1 cellular context compared by ENCODE assay signal in the genomic region with DNA sequence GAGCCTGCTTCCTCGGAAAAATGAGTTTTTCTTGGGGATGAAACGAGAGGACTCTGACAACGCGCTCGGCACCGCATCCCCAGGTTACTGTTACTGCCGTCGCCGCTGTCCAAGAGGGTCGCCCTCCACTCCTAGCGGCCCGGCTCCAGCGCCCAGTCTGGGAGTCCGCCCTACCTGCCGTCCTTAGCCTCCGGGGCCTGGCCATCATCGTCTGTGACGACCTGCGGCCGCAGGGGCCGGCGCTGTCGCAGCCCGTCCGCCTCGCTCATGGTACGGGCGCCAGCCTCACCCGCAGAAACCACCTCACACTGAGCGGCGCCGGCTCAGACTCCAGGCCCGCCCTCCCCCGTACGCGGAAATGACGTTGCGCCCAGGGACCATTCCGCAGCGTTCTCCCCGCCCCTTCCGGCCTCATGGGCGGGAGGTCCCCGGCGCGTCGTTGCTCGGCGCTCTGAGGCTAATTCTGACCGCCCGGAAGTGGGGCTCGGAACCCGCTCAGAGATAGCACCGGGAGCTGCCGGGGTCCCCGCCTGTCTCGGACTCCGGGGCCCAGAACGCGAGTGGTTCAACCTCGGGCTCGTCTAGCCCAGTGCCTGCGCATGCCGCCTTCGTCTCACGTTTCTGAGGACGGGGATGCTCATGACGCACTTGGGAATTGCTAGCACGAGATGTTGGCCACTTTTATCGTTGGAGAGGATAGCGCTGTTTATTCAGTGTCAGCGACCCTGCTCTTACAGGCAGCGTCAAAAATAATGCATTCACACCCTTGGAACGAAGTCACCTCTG.
TF ChIP-seq lines count a peak whose summit lies in the region.

A gene with protein sequence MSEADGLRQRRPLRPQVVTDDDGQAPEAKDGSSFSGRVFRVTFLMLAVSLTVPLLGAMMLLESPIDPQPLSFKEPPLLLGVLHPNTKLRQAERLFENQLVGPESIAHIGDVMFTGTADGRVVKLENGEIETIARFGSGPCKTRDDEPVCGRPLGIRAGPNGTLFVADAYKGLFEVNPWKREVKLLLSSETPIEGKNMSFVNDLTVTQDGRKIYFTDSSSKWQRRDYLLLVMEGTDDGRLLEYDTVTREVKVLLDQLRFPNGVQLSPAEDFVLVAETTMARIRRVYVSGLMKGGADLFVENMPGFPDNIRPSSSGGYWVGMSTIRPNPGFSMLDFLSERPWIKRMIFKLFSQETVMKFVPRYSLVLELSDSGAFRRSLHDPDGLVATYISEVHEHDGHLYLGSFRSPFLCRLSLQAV (minus strand): TSS at position 332 of the 786 bp plus-strand sequence. CDS start 63 bp downstream, at position 269.

TF ChIP-seq in GM12878, 131 proteins besides CTCF, POLR2A, EP300 and RAD21 (continued from another document and continues in another):
- TF ChIP-seq, protein P1, sequence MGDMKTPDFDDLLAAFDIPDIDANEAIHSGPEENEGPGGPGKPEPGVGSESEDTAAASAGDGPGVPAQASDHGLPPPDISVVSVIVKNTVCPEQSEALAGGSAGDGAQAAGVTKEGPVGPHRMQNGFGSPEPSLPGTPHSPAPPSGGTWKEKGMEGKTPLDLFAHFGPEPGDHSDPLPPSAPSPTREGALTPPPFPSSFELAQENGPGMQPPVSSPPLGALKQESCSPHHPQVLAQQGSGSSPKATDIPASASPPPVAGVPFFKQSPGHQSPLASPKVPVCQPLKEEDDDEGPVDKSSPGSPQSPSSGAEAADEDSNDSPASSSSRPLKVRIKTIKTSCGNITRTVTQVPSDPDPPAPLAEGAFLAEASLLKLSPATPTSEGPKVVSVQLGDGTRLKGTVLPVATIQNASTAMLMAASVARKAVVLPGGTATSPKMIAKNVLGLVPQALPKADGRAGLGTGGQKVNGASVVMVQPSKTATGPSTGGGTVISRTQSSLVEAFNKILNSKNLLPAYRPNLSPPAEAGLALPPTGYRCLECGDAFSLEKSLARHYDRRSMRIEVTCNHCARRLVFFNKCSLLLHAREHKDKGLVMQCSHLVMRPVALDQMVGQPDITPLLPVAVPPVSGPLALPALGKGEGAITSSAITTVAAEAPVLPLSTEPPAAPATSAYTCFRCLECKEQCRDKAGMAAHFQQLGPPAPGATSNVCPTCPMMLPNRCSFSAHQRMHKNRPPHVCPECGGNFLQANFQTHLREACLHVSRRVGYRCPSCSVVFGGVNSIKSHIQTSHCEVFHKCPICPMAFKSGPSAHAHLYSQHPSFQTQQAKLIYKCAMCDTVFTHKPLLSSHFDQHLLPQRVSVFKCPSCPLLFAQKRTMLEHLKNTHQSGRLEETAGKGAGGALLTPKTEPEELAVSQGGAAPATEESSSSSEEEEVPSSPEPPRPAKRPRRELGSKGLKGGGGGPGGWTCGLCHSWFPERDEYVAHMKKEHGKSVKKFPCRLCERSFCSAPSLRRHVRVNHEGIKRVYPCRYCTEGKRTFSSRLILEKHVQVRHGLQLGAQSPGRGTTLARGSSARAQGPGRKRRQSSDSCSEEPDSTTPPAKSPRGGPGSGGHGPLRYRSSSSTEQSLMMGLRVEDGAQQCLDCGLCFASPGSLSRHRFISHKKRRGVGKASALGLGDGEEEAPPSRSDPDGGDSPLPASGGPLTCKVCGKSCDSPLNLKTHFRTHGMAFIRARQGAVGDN (IDR thresholded peaks at IDR 0.05) = peak; percentile 80
- TF ChIP-seq FOXM1 (IDR thresholded peaks at IDR 0.05; ENCODE audit: low read depth, low read length) = no peak
- peak; percentile 83 for TF ChIP-seq MXI1 (IDR thresholded peaks at IDR 0.05; ENCODE audit: low read depth, low read length)
- no peak for TF ChIP-seq TCF12 (IDR thresholded peaks at IDR 0.05; ENCODE audit: low read depth, low read length)
- TF ChIP-seq, protein P2, sequence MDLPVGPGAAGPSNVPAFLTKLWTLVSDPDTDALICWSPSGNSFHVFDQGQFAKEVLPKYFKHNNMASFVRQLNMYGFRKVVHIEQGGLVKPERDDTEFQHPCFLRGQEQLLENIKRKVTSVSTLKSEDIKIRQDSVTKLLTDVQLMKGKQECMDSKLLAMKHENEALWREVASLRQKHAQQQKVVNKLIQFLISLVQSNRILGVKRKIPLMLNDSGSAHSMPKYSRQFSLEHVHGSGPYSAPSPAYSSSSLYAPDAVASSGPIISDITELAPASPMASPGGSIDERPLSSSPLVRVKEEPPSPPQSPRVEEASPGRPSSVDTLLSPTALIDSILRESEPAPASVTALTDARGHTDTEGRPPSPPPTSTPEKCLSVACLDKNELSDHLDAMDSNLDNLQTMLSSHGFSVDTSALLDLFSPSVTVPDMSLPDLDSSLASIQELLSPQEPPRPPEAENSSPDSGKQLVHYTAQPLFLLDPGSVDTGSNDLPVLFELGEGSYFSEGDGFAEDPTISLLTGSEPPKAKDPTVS (IDR thresholded peaks at IDR 0.05; ENCODE audit: low read depth, low read length) = 0 out of 2 replicates have a peak, but pooled peaks have one; percentile 48
- TF ChIP-seq, protein P3, sequence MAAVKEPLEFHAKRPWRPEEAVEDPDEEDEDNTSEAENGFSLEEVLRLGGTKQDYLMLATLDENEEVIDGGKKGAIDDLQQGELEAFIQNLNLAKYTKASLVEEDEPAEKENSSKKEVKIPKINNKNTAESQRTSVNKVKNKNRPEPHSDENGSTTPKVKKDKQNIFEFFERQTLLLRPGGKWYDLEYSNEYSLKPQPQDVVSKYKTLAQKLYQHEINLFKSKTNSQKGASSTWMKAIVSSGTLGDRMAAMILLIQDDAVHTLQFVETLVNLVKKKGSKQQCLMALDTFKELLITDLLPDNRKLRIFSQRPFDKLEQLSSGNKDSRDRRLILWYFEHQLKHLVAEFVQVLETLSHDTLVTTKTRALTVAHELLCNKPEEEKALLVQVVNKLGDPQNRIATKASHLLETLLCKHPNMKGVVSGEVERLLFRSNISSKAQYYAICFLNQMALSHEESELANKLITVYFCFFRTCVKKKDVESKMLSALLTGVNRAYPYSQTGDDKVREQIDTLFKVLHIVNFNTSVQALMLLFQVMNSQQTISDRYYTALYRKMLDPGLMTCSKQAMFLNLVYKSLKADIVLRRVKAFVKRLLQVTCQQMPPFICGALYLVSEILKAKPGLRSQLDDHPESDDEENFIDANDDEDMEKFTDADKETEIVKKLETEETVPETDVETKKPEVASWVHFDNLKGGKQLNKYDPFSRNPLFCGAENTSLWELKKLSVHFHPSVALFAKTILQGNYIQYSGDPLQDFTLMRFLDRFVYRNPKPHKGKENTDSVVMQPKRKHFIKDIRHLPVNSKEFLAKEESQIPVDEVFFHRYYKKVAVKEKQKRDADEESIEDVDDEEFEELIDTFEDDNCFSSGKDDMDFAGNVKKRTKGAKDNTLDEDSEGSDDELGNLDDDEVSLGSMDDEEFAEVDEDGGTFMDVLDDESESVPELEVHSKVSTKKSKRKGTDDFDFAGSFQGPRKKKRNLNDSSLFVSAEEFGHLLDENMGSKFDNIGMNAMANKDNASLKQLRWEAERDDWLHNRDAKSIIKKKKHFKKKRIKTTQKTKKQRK (IDR thresholded peaks at IDR 0.05; ENCODE audit: low read depth, low read length) = no peak
- TF ChIP-seq, protein P4, sequence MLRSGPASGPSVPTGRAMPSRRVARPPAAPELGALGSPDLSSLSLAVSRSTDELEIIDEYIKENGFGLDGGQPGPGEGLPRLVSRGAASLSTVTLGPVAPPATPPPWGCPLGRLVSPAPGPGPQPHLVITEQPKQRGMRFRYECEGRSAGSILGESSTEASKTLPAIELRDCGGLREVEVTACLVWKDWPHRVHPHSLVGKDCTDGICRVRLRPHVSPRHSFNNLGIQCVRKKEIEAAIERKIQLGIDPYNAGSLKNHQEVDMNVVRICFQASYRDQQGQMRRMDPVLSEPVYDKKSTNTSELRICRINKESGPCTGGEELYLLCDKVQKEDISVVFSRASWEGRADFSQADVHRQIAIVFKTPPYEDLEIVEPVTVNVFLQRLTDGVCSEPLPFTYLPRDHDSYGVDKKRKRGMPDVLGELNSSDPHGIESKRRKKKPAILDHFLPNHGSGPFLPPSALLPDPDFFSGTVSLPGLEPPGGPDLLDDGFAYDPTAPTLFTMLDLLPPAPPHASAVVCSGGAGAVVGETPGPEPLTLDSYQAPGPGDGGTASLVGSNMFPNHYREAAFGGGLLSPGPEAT (IDR thresholded peaks at IDR 0.05; ENCODE audit: low read depth) = peak; percentile 46; the same call in 1 of the 2 replicates
- TF ChIP-seq RELA (IDR thresholded peaks at IDR 0.05; ENCODE audit: borderline replicate concordance, partially characterized antibody) = no peak
- no peak for TF ChIP-seq HDGF (IDR thresholded peaks at IDR 0.05)
- no peak; the same call in 1 of the 2 replicates for TF ChIP-seq TCF7 (IDR thresholded peaks at IDR 0.05; ENCODE audit: borderline replicate concordance)
- TF ChIP-seq MEF2B (IDR thresholded peaks at IDR 0.05; ENCODE audit: partially characterized antibody, poor library complexity, severe bottlenecking) = no peak
- TF ChIP-seq SUPT20H (IDR thresholded peaks at IDR 0.05; ENCODE audit: borderline replicate concordance, control insufficient read depth, low read depth, low read length) = no peak
- TF ChIP-seq, protein P5, sequence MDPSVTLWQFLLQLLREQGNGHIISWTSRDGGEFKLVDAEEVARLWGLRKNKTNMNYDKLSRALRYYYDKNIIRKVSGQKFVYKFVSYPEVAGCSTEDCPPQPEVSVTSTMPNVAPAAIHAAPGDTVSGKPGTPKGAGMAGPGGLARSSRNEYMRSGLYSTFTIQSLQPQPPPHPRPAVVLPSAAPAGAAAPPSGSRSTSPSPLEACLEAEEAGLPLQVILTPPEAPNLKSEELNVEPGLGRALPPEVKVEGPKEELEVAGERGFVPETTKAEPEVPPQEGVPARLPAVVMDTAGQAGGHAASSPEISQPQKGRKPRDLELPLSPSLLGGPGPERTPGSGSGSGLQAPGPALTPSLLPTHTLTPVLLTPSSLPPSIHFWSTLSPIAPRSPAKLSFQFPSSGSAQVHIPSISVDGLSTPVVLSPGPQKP (IDR thresholded peaks at IDR 0.05; ENCODE audit: low read depth, low read length) = peak; percentile 91
- no peak for TF ChIP-seq PAX8 (IDR thresholded peaks at IDR 0.05)
- no peak for TF ChIP-seq ZNF274 (IDR thresholded peaks at IDR 0.05; ENCODE audit: insufficient read depth, insufficient read length)
- no peak for TF ChIP-seq CBX3 (IDR thresholded peaks at IDR 0.05; ENCODE audit: borderline replicate concordance, low read depth)
- peak; percentile 40 to 46; a peak in 2 of 3 replicates for TF ChIP-seq EGR1 (IDR thresholded peaks at IDR 0.05; ENCODE audit: borderline replicate concordance in 1 of 2, low read depth in 2 of 2, low read length in 2 of 2)
- TF ChIP-seq, protein P6, sequence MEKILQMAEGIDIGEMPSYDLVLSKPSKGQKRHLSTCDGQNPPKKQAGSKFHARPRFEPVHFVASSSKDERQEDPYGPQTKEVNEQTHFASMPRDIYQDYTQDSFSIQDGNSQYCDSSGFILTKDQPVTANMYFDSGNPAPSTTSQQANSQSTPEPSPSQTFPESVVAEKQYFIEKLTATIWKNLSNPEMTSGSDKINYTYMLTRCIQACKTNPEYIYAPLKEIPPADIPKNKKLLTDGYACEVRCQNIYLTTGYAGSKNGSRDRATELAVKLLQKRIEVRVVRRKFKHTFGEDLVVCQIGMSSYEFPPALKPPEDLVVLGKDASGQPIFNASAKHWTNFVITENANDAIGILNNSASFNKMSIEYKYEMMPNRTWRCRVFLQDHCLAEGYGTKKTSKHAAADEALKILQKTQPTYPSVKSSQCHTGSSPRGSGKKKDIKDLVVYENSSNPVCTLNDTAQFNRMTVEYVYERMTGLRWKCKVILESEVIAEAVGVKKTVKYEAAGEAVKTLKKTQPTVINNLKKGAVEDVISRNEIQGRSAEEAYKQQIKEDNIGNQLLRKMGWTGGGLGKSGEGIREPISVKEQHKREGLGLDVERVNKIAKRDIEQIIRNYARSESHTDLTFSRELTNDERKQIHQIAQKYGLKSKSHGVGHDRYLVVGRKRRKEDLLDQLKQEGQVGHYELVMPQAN (conservative IDR thresholded peaks at IDR 0.05) = peak; percentile 45
- TF ChIP-seq YY1 (IDR thresholded peaks at IDR 0.05; ENCODE audit: low read depth, low read length) = no peak; the same call in 1 of the 2 replicates
- 0 out of 2 replicates have a peak, but pooled peaks have one; percentile 62 for TF ChIP-seq CHD1 (IDR thresholded peaks at IDR 0.05; ENCODE audit: low read depth, low read length)
- TF ChIP-seq EZH2 (IDR thresholded peaks at IDR 0.05; ENCODE audit: borderline replicate concordance, control insufficient read depth, low read depth, low read length) = no peak
- TF ChIP-seq GATAD2B (conservative IDR thresholded peaks at IDR 0.05; ENCODE audit: low read depth) = 0 out of 2 replicates have a peak, but pooled peaks have one; percentile 78
- TF ChIP-seq HCFC1 (IDR thresholded peaks at IDR 0.05; ENCODE audit: low read length) = peak; percentile 61
- no peak for TF ChIP-seq NFIC (IDR thresholded peaks at IDR 0.05; ENCODE audit: low read depth, low read length)
- TF ChIP-seq IRF4 (IDR thresholded peaks at IDR 0.05; ENCODE audit: low read depth, low read length) = peak; percentile 4; the same call in 1 of the 2 replicates
- TF ChIP-seq IKZF1 (conservative IDR thresholded peaks at IDR 0.05) = peak; percentile 71
- no peak for TF ChIP-seq TARDBP (IDR thresholded peaks at IDR 0.05; ENCODE audit: borderline replicate concordance)
- no peak for TF ChIP-seq ESRRA (IDR thresholded peaks at IDR 0.05; ENCODE audit: low read length)
- TF ChIP-seq, protein P7, sequence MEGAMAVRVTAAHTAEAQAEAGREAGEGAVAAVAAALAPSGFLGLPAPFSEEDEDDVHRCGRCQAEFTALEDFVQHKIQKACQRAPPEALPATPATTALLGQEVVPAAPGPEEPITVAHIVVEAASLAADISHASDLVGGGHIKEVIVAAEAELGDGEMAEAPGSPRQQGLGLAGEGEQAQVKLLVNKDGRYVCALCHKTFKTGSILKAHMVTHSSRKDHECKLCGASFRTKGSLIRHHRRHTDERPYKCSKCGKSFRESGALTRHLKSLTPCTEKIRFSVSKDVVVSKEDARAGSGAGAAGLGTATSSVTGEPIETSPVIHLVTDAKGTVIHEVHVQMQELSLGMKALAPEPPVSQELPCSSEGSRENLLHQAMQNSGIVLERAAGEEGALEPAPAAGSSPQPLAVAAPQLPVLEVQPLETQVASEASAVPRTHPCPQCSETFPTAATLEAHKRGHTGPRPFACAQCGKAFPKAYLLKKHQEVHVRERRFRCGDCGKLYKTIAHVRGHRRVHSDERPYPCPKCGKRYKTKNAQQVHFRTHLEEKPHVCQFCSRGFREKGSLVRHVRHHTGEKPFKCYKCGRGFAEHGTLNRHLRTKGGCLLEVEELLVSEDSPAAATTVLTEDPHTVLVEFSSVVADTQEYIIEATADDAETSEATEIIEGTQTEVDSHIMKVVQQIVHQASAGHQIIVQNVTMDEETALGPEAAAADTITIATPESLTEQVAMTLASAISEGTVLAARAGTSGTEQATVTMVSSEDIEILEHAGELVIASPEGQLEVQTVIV (IDR thresholded peaks at IDR 0.05; ENCODE audit: borderline replicate concordance, partially characterized antibody) = peak; percentile 67
- TF ChIP-seq NFYA (IDR thresholded peaks at IDR 0.05; ENCODE audit: borderline replicate concordance, low read depth, low read length) = no peak
- no peak for TF ChIP-seq RBBP5 (conservative IDR thresholded peaks at IDR 0.05)
- no peak for TF ChIP-seq ZSCAN29 (IDR thresholded peaks at IDR 0.05)
- peak; percentile 50; the same call in 1 of the 2 replicates for TF ChIP-seq NR2F1 (conservative IDR thresholded peaks at IDR 0.05)
- no peak for TF ChIP-seq BMI1 (IDR thresholded peaks at IDR 0.05; ENCODE audit: borderline replicate concordance)
- peak; percentile 28 to 30; a peak in 2 of 4 replicates for TF ChIP-seq IKZF2 (IDR thresholded peaks at IDR 0.05)
- no peak for TF ChIP-seq WRNIP1 (IDR thresholded peaks at IDR 0.05; ENCODE audit: borderline replicate concordance, low read depth, low read length)
- no peak for TF ChIP-seq ZBED1 (IDR thresholded peaks at IDR 0.05; ENCODE audit: borderline replicate concordance)
- TF ChIP-seq SRF (IDR thresholded peaks at IDR 0.05; ENCODE audit: low read depth in 2 of 2, low read length in 2 of 2) = peak in 1 of 2 experiments; percentile 57; a peak in 2 of 4 replicates
- TF ChIP-seq SIX5 (IDR thresholded peaks at IDR 0.05; ENCODE audit: low read depth, low read length, severe bottlenecking) = peak; percentile 23
- TF ChIP-seq SMAD5 (IDR thresholded peaks at IDR 0.05; ENCODE audit: low read depth) = peak; percentile 85
- peak; percentile 96 for TF ChIP-seq CREB1 (IDR thresholded peaks at IDR 0.05; ENCODE audit: low read depth)
